Comparison of ENCODE assay signal across 22 cellular contexts in genomic region chr12:80624986-80625530, GRCh38.
DNase-seq lines count a peak whose midpoint lies in the region; ATAC-seq lines count a peak whose summit lies in the region.
"Had no signal": no experiment of that assay in that cellular context is flagged by ENCODE, and none has a peak within 500 bp of the region (broad histone marks: within the 10 kb centered on the region; RNA-seq: fewer than 3 reads in every experiment).

No MANE protein-coding gene starts in this region.

- no peak overlapping the region for H3K4me3 ChIP-seq in HAP-1
- H3K4me3 ChIP-seq in skeletal muscle satellite cell (ENCODE audit: low read length), result no peak overlapping the region
- H3K4me3 ChIP-seq: BLaER1 treated with 17β-estradiol and CSF1 and Interleukin-3, amounts not matched to agents 10 nM and 100 nM had no signal

- peak overlapping the region; percentile 82 for H3K9ac ChIP-seq in skeletal muscle satellite cell (ENCODE audit: low read depth, low read length)
- H3K9ac ChIP-seq: BLaER1 treated with 17β-estradiol and CSF1 and Interleukin-3, amounts not matched to agents 10 nM and 100 nM had no signal

- no peak overlapping the region for H3K4me2 ChIP-seq in skeletal muscle satellite cell (ENCODE audit: low read length)
- H3K4me2 ChIP-seq: BLaER1 treated with 17β-estradiol and CSF1 and Interleukin-3, amounts not matched to agents 10 nM and 100 nM had no signal

- H3K9me3 ChIP-seq in HAP-1 (no peaks in the 10 kb centered on the region), skeletal muscle satellite cell (replicated peaks; ENCODE audit: low read length) (no peaks in the 10 kb centered on the region)
- H3K9me3 ChIP-seq: BLaER1 treated with 17β-estradiol and CSF1 and Interleukin-3, amounts not matched to agents 10 nM and 100 nM had no signal

- H3K4me1 ChIP-seq in HAP-1, result peaks cover 14% of the 10 kb centered on the region
- peaks cover 42% of the 10 kb centered on the region for H3K4me1 ChIP-seq in skeletal muscle satellite cell (ENCODE audit: control insufficient read depth, insufficient read depth, low read length)
- H3K4me1 ChIP-seq: BLaER1 treated with 17β-estradiol and CSF1 and Interleukin-3, amounts not matched to agents 10 nM and 100 nM had no signal

- DNase-seq in HAP-1 (ENCODE audit: low spot score in 2 of 2) (peak; percentile 33 to 43), RPMI7951 (ENCODE audit: low read depth) (peak; percentile 16), foreskin melanocyte (peak; percentile 64), NCI-H1417 (lab: John Stamatoyannopoulos, UW) (no peak)
- no peak for DNase-seq in stimulated activated CD4-positive, alpha-beta T cell treated with anti-CD3 and anti-CD28 coated beads, Interleukin-12 subunit alpha, Interleukin-12 subunit beta, amount 100 ng/mL, for 4 hours
- DNase-seq: ACHN; Calu3; CD4-positive, alpha-beta memory T cell; DMS153; GDM1; HFFc6; KBM-7; NCI-H1105 treated with DMSO at 0.1 percent for 48 hours; NCI-H1694 treated with DMSO at 0.1 percent for 48 hours; NCI-H446 treated with DMSO at 0.1 percent for 48 hours; NCI-H526 treated with DMSO at 0.1 percent for 48 hours; T-helper 1 cell had no signal

- H3K36me3 ChIP-seq in HAP-1 (replicated peaks) (no peaks in the 10 kb centered on the region), skeletal muscle satellite cell (ENCODE audit: insufficient read depth, low read length) (peaks cover 5% of the 10 kb centered on the region)
- H3K36me3 ChIP-seq: BLaER1 treated with 17β-estradiol and CSF1 and Interleukin-3, amounts not matched to agents 10 nM and 100 nM had no signal

- H3K27me3 ChIP-seq in HAP-1 (ENCODE audit: low read depth) (no peaks in the 10 kb centered on the region), skeletal muscle satellite cell (ENCODE audit: control insufficient read depth, insufficient read depth, low read length) (no peaks in the 10 kb centered on the region)
- H3K27me3 ChIP-seq: BLaER1 treated with 17β-estradiol and CSF1 and Interleukin-3, amounts not matched to agents 10 nM and 100 nM had no signal

- ATAC-seq in HG02623 (IDR thresholded peaks at IDR 0.05; ENCODE audit: unreplicated experiment) (no peak), GM18909 (IDR thresholded peaks at IDR 0.05; ENCODE audit: poor library complexity, unreplicated experiment) (no peak)
- ATAC-seq: HepG2 had no signal

- in situ Hi-C loops in HAP-1 (cut with MboI; ENCODE audit: low sequenced_read_pairs), result no loop called here

Comparison
In these comparisons a context has a peak if more than half of its experiments do, and no peak if none do; other contexts are left out.
1. DNase-seq: peak in HAP-1 (2 of 2), RPMI7951 (single experiment) and foreskin melanocyte (single experiment); none in stimulated activated CD4-positive, alpha-beta T cell treated with anti-CD3 and anti-CD28 coated beads, Interleukin-12 subunit alpha, Interleukin-12 subunit beta, amount 100 ng/mL, for 4 hours (single experiment) and NCI-H1417 (0 of 3).